ENCODE assay signal across 1 cellular context in the genomic region with DNA sequence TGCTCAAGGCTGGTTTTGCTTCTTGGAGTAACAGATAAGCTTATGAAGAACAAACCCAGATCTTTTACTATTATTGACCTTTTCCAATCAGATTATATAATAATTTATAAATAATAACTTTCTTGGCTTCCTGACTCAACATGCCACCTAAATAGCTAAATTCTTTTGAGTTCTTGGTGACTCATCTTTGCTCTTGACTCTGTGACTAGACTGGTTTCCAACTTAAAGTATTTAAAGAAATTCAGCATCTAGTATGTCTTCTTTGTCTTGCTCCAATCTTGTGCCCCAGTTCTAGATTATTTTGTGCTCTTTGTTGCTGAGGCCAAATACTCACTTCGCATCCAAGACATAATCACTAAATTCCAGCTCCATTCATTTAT.
TF ChIP-seq lines count a peak whose summit lies in the region.

No MANE protein-coding gene starts in this region.

TF ChIP-seq in GM23338, 12 proteins besides CTCF, POLR2A, EP300 and RAD21 (continued from another document):
- TF ChIP-seq, protein P1, sequence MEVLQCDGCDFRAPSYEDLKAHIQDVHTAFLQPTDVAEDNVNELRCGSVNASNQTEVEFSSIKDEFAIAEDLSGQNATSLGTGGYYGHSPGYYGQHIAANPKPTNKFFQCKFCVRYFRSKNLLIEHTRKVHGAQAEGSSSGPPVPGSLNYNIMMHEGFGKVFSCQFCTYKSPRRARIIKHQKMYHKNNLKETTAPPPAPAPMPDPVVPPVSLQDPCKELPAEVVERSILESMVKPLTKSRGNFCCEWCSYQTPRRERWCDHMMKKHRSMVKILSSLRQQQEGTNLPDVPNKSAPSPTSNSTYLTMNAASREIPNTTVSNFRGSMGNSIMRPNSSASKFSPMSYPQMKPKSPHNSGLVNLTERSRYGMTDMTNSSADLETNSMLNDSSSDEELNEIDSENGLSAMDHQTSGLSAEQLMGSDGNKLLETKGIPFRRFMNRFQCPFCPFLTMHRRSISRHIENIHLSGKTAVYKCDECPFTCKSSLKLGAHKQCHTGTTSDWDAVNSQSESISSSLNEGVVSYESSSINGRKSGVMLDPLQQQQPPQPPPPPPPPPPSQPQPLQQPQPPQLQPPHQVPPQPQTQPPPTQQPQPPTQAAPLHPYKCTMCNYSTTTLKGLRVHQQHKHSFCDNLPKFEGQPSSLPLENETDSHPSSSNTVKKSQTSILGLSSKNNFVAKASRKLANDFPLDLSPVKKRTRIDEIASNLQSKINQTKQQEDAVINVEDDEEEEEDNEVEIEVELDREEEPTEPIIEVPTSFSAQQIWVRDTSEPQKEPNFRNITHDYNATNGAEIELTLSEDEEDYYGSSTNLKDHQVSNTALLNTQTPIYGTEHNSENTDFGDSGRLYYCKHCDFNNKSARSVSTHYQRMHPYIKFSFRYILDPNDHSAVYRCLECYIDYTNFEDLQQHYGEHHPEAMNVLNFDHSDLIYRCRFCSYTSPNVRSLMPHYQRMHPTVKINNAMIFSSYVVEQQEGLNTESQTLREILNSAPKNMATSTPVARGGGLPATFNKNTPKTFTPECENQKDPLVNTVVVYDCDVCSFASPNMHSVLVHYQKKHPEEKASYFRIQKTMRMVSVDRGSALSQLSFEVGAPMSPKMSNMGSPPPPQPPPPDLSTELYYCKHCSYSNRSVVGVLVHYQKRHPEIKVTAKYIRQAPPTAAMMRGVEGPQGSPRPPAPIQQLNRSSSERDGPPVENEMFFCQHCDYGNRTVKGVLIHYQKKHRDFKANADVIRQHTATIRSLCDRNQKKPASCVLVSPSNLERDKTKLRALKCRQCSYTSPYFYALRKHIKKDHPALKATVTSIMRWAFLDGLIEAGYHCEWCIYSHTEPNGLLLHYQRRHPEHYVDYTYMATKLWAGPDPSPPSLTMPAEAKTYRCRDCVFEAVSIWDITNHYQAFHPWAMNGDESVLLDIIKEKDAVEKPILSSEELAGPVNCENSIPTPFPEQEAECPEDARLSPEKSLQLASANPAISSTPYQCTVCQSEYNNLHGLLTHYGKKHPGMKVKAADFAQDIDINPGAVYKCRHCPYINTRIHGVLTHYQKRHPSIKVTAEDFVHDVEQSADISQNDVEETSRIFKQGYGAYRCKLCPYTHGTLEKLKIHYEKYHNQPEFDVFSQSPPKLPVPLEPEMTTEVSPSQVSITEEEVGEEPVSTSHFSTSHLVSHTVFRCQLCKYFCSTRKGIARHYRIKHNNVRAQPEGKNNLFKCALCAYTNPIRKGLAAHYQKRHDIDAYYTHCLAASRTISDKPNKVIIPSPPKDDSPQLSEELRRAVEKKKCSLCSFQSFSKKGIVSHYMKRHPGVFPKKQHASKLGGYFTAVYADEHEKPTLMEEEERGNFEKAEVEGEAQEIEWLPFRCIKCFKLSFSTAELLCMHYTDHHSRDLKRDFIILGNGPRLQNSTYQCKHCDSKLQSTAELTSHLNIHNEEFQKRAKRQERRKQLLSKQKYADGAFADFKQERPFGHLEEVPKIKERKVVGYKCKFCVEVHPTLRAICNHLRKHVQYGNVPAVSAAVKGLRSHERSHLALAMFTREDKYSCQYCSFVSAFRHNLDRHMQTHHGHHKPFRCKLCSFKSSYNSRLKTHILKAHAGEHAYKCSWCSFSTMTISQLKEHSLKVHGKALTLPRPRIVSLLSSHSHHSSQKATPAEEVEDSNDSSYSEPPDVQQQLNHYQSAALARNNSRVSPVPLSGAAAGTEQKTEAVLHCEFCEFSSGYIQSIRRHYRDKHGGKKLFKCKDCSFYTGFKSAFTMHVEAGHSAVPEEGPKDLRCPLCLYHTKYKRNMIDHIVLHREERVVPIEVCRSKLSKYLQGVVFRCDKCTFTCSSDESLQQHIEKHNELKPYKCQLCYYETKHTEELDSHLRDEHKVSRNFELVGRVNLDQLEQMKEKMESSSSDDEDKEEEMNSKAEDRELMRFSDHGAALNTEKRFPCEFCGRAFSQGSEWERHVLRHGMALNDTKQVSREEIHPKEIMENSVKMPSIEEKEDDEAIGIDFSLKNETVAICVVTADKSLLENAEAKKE (CRISPR knock-in tag; IDR thresholded peaks at IDR 0.05), result no peak
- no peak for TF ChIP-seq CREB1 (CRISPR knock-in tag; IDR thresholded peaks at IDR 0.05; ENCODE audit: low read depth)
- no peak for TF ChIP-seq ZNF331 (CRISPR knock-in tag; IDR thresholded peaks at IDR 0.05; ENCODE audit: low read depth)
